Comparison of ENCODE assay signal across 8 cellular contexts in the genomic region with DNA sequence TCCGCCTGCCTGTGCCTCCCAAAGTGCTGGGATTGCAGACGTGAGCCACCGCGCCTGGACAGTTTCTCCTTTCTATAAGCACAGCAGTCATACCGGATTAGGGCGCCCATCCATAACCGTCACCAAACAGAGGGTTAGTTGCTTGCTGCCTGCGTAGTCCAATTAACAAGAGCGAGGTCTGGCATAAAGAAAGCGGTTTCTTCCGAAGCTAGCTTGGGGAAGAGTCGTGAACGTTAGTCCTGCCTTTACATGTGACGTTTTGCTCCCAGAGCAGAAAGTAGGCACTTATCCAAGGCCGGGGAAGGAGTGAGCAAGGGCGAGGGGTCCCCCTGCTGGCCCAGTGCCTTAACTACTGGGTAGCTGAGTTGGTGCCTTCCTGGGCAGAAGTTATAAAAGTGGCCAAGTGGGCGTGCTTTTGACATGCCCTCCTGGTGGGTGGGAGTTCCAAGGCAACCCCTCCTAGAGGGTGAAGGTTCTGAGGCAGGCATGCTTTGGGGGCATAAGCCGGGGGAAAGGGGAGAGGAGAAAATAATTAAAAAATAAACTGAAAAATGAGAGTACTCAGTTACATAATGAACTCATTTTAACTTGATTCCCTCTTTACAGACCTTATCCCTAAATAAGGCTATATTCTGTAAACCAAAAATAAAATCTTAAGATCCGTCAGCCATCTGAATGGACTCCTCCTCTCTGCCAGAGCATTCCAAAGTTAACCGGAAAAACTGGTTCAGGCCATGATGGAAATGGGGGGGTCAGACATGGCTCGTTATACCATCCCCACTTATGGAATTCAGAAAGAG.
DNase-seq lines count a peak whose midpoint lies in the region; TF ChIP-seq lines count a peak whose summit lies in the region.

No MANE protein-coding gene starts in this region.

- H3K9ac ChIP-seq in NT2/D1 (ENCODE audit: insufficient read length, low read depth), result no peak overlapping the region

- peak overlapping the region; percentile 58 for H3K27ac ChIP-seq in muscle layer of duodenum (ENCODE audit: low read length)

- DNase-seq in SIG-M5 treated with dmso at 0.1 percent for 504 hours (lab: John Stamatoyannopoulos, UW; ENCODE audit: unreplicated experiment) (peak; percentile 55), SIG-M5 (lab: John Stamatoyannopoulos, UW) (no peak), HK-2 (ENCODE audit: unreplicated experiment) (peak; percentile 83), NT2/D1 (ENCODE audit: low read depth, low spot score) (peak; percentile 47), activated T-cell treated with anti-CD3 and anti-CD28 coated beads for 1 hour (ENCODE audit: low read depth) (peak; percentile 60), erythroblast (lab: John Stamatoyannopoulos, UW) (peak; percentile 78 to 88)
- DNase-seq in stimulated activated CD8-positive, alpha-beta memory T cell treated with anti-CD3 and anti-CD28 coated beads, Interleukin-4, amount 100 ng/mL, for 4 hours (ENCODE audit: low read depth in 2 of 2, low spot score in 1 of 2), result peak; percentile 34 to 57

- H3K36me3 ChIP-seq in NT2/D1 (ENCODE audit: insufficient read depth, insufficient read length, low read length) (no peaks in the 10 kb centered on the region), muscle layer of duodenum (ENCODE audit: control insufficient read depth in 1 of 2, insufficient read depth in 2 of 2, low read length in 2 of 2) (no peaks in the 10 kb centered on the region)

- H3K27me3 ChIP-seq in NT2/D1 (ENCODE audit: insufficient read depth, insufficient read length), result no peaks in the 10 kb centered on the region
- H3K27me3 ChIP-seq in muscle layer of duodenum (ENCODE audit: low read depth, low read length), result no peaks in the 10 kb centered on the region

- H3K4me1 ChIP-seq in NT2/D1 (ENCODE audit: insufficient read depth, insufficient read length) (no peaks in the 10 kb centered on the region), muscle layer of duodenum (ENCODE audit: control insufficient read depth in 1 of 2, insufficient read depth in 2 of 2, low read length in 2 of 2) (no peaks in the 10 kb centered on the region)

- H3K9me3 ChIP-seq in NT2/D1 (ENCODE audit: insufficient read depth, low read length) (no peaks in the 10 kb centered on the region; the same call in 1 of the 2 replicates), muscle layer of duodenum (ENCODE audit: control insufficient read depth in 1 of 2, low read length in 2 of 2) (no peaks in the 10 kb centered on the region)

- H3K4me3 ChIP-seq in NT2/D1 (ENCODE audit: insufficient read length, low read depth), result no peak overlapping the region
- peak overlapping the region; percentile 61 to 66 for H3K4me3 ChIP-seq in muscle layer of duodenum (ENCODE audit: low read depth in 1 of 2, low read length in 2 of 2)

- TF ChIP-seq POLR2A in erythroblast (IDR thresholded peaks at IDR 0.05; ENCODE audit: low read length), result no peak
